Comparison of ENCODE assay signal across 8 cellular contexts in the genomic region with DNA sequence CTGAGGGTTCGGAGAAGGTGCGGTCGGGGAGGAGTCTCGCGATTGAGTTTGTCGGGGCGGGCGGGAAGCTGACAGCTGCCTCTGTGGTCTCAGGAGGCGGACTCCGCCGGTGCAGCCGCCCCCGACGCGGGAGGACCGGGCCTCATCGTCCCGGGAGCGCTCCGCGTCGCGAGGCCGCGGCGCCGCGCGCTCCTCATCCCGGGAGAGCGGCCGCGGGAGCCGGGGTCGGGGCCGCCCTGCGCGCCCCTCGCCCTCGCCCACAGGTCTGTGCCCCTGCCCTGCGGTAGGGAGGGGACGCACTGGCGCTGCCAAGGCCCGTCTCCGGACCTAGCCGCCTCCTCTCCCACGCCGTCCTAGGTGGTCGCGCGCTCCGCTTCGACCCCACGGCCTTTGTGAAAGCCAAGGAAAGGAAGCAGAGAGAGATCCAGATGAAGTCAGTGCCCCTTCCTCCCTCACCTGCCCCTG. TPM values are rescaled to one million over a fixed set of nuclear protein-coding genes. Genes with fewer than 3 reads are reported as not detected.
A peak's percentile ranks its signal among the peaks of the same experiment; 100 is the strongest.
DNase-seq lines count a peak whose midpoint lies in the region; ATAC-seq and TF ChIP-seq lines count a peak whose summit lies in the region.

No MANE protein-coding gene starts in this region.

- H3K9ac ChIP-seq in HUES6 (ENCODE audit: low read length): no peak overlapping the region

- no peak for DNase-seq in BJ (ENCODE audit: low read depth)
- peak; percentile 33 for DNase-seq in activated T-helper 2 cell treated with anti-CD3 and anti-CD28 coated beads, Interferon-gamma antibody, Interleukin-2, Interleukin-4, amounts not matched to agents 10 μg/mL and 5 μg/mL and 100 μg/mL, durations not matched to agents 14 hours and 24 hours and 36 hours (ENCODE audit: low spot score)
- DNase-seq in glutamatergic neuron: peak; percentile 43
- DNase-seq in retinal pigment epithelial cell (ENCODE audit: low read depth): no peak
- DNase-seq in KBM-7: no peak
- DNase-seq in ureter (ENCODE audit: low spot score): no peak

- H3K4me1 Mint-ChIP-seq in activated T-helper 2 cell treated with anti-CD3 and anti-CD28 coated beads, Interferon-gamma antibody, Interleukin-2, Interleukin-4, amounts not matched to agents 10 μg/mL and 5 μg/mL and 100 μg/mL, durations not matched to agents 14 hours and 24 hours and 36 hours (ENCODE audit: low read depth): peaks cover 12% of the 10 kb centered on the region
- H3K4me1 Mint-ChIP-seq in glutamatergic neuron (ENCODE audit: low read depth, unreplicated experiment): peaks cover 10% of the 10 kb centered on the region

- CTCF ChIA-PET in BJ (lab: Yijun Ruan, JAX): interaction anchor here (0.5 to 1.2 kb wide), 7 partner anchors 10 to 169 kb away, joined by 3 to 6 read pairs (median 4); no protein-coding TSS in a partner anchor

- in situ Hi-C loops in KBM-7 (cut with MboI; ENCODE audit: low pct_unique_long_range_greater_than_20kb, low sequenced_read_pairs): no loop called here

- H3K27me3 Mint-ChIP-seq in activated T-helper 2 cell treated with anti-CD3 and anti-CD28 coated beads, Interferon-gamma antibody, Interleukin-2, Interleukin-4, amounts not matched to agents 10 μg/mL and 5 μg/mL and 100 μg/mL, durations not matched to agents 14 hours and 24 hours and 36 hours (ENCODE audit: low read depth): peaks cover 14% of the 10 kb centered on the region
- H3K27me3 Mint-ChIP-seq in glutamatergic neuron (ENCODE audit: unreplicated experiment): peaks cover 19% of the 10 kb centered on the region

- H3K36me3 ChIP-seq in BJ (ENCODE audit: control insufficient read depth, insufficient read depth, low read length) (peaks cover 1% of the 10 kb centered on the region), HUES6 (ENCODE audit: control insufficient read depth, insufficient read depth, low read length) (0 out of 2 replicates have a peak, but pooled peaks cover 6% of the 10 kb centered on the region)

- H3K27ac ChIP-seq in HUES6 (ENCODE audit: low read depth, low read length): no peak overlapping the region

- H3K4me1 ChIP-seq in HUES6 (ENCODE audit: control insufficient read depth, insufficient read depth, low read length): peaks cover 17% of the 10 kb centered on the region

- H3K9me3 ChIP-seq in HUES6 (ENCODE audit: control insufficient read depth, insufficient read depth, low read depth, low read length): no peaks in the 10 kb centered on the region

- H3K9me3 Mint-ChIP-seq in activated T-helper 2 cell treated with anti-CD3 and anti-CD28 coated beads, Interferon-gamma antibody, Interleukin-2, Interleukin-4, amounts not matched to agents 10 μg/mL and 5 μg/mL and 100 μg/mL, durations not matched to agents 14 hours and 24 hours and 36 hours: no peaks in the 10 kb centered on the region
- H3K9me3 Mint-ChIP-seq in glutamatergic neuron (ENCODE audit: unreplicated experiment): peaks cover 8% of the 10 kb centered on the region

- H3K27me3 ChIP-seq in BJ (ENCODE audit: control insufficient read depth, insufficient read depth, low read length) (peaks cover 5% of the 10 kb centered on the region), HUES6 (ENCODE audit: control insufficient read depth, insufficient read depth, low read length) (peaks cover 32% of the 10 kb centered on the region)

- intact Hi-C loops in activated T-helper 2 cell treated with anti-CD3 and anti-CD28 coated beads, Interferon-gamma antibody, Interleukin-2, Interleukin-4, amounts not matched to agents 10 μg/mL and 5 μg/mL and 100 μg/mL, durations not matched to agents 14 hours and 24 hours and 36 hours (cut with micrococcal nuclease): loop anchor here (5.0 kb wide), 1 partner anchor 199 kb away; the partner anchor contains the start of gene RSPH6A

- peaks cover 14% of the 10 kb centered on the region for H3K36me3 Mint-ChIP-seq in activated T-helper 2 cell treated with anti-CD3 and anti-CD28 coated beads, Interferon-gamma antibody, Interleukin-2, Interleukin-4, amounts not matched to agents 10 μg/mL and 5 μg/mL and 100 μg/mL, durations not matched to agents 14 hours and 24 hours and 36 hours (ENCODE audit: low read depth)
- H3K36me3 Mint-ChIP-seq in glutamatergic neuron (ENCODE audit: unreplicated experiment): no peaks in the 10 kb centered on the region

- ATAC-seq in HG03521 (IDR thresholded peaks at IDR 0.05; ENCODE audit: unreplicated experiment): no peak

- H3K27ac Mint-ChIP-seq in activated T-helper 2 cell treated with anti-CD3 and anti-CD28 coated beads, Interferon-gamma antibody, Interleukin-2, Interleukin-4, amounts not matched to agents 10 μg/mL and 5 μg/mL and 100 μg/mL, durations not matched to agents 14 hours and 24 hours and 36 hours: peak overlapping the region; percentile 53
- H3K27ac Mint-ChIP-seq in glutamatergic neuron (ENCODE audit: unreplicated experiment): peak overlapping the region; percentile 75

- TF ChIP-seq CTCF in BJ (IDR thresholded peaks at IDR 0.05; ENCODE audit: insufficient read depth, low read depth, low read length) (no peak), glutamatergic neuron (IDR thresholded peaks at IDR 0.05; ENCODE audit: partially characterized antibody, unreplicated experiment) (no peak), retinal pigment epithelial cell (conservative IDR thresholded peaks at IDR 0.05; ENCODE audit: low read depth, low read length) (no peak)

- H3K4me3 ChIP-seq in BJ (ENCODE audit: low read depth, low read length) (peak overlapping the region; percentile 40), HUES6 (ENCODE audit: low read depth, low read length) (peak overlapping the region; percentile 59), retinal pigment epithelial cell (ENCODE audit: low read length) (peak overlapping the region; percentile 55)

- H3K4me3 Mint-ChIP-seq in activated T-helper 2 cell treated with anti-CD3 and anti-CD28 coated beads, Interferon-gamma antibody, Interleukin-2, Interleukin-4, amounts not matched to agents 10 μg/mL and 5 μg/mL and 100 μg/mL, durations not matched to agents 14 hours and 24 hours and 36 hours (ENCODE audit: low read depth): peak overlapping the region; percentile 85
- H3K4me3 Mint-ChIP-seq in glutamatergic neuron (ENCODE audit: unreplicated experiment): peak overlapping the region; percentile 97

- POLR2A ChIA-PET in BJ (lab: Charles Lee): no interaction called here

RNA-seq across cellular contexts. Expression of gene PGLYRP1, which starts 6.9 kb away (rescaled TPM):
- not detected in 2 replicates for polyA plus RNA-seq in BJ (2011; rRNA removed)
- polyA minus RNA-seq in BJ (2011; rRNA and poly(A)+ RNA removed): not detected in 2 replicates
- not detected in 2 replicates for total RNA-seq in activated T-helper 2 cell treated with anti-CD3 and anti-CD28 coated beads, Interferon-gamma antibody, Interleukin-2, Interleukin-4, amounts not matched to agents 10 μg/mL and 5 μg/mL and 100 μg/mL, durations not matched to agents 14 hours and 24 hours and 36 hours
- not detected for total RNA-seq in glutamatergic neuron (ENCODE audit: unreplicated experiment)
- total RNA-seq in ureter: not detected

RNA-seq across cellular contexts. Expression of gene CCDC61, which starts 20.7 kb away (rescaled TPM):
- polyA plus RNA-seq in BJ (2011; rRNA removed): 6.7 and 8.4 TPM in 2 replicates
- 5.9 and 7.1 TPM in 2 replicates for polyA minus RNA-seq in BJ (2011; rRNA and poly(A)+ RNA removed)
- 25.3 and 31.2 TPM in 2 replicates for total RNA-seq in activated T-helper 2 cell treated with anti-CD3 and anti-CD28 coated beads, Interferon-gamma antibody, Interleukin-2, Interleukin-4, amounts not matched to agents 10 μg/mL and 5 μg/mL and 100 μg/mL, durations not matched to agents 14 hours and 24 hours and 36 hours
- total RNA-seq in glutamatergic neuron (ENCODE audit: unreplicated experiment): 33.5 TPM
- 28.8 TPM for total RNA-seq in ureter

RNA-seq across cellular contexts. Expression of gene IGFL4, which starts 24.8 kb away (rescaled TPM):
- polyA plus RNA-seq in BJ (2011; rRNA removed): not detected in 2 replicates
- polyA minus RNA-seq in BJ (2011; rRNA and poly(A)+ RNA removed): not detected in 2 replicates
- not detected in 2 replicates for total RNA-seq in activated T-helper 2 cell treated with anti-CD3 and anti-CD28 coated beads, Interferon-gamma antibody, Interleukin-2, Interleukin-4, amounts not matched to agents 10 μg/mL and 5 μg/mL and 100 μg/mL, durations not matched to agents 14 hours and 24 hours and 36 hours
- total RNA-seq in glutamatergic neuron (ENCODE audit: unreplicated experiment) (0.20 TPM), ureter (not detected)

RNA-seq across cellular contexts. Expression of gene NOVA2, which starts 42.3 kb away (rescaled TPM):
- polyA plus RNA-seq in BJ (2011; rRNA removed): 0.01 TPM in 2 replicates
- under 0.01 and 0.05 TPM in 2 replicates for polyA minus RNA-seq in BJ (2011; rRNA and poly(A)+ RNA removed)
- 0.14 TPM in 1 of 2 replicates, not detected in the other for total RNA-seq in activated T-helper 2 cell treated with anti-CD3 and anti-CD28 coated beads, Interferon-gamma antibody, Interleukin-2, Interleukin-4, amounts not matched to agents 10 μg/mL and 5 μg/mL and 100 μg/mL, durations not matched to agents 14 hours and 24 hours and 36 hours
- total RNA-seq in glutamatergic neuron (ENCODE audit: unreplicated experiment) (163 TPM), ureter (4.4 TPM)

Comparison
In these comparisons a context has a peak if more than half of its experiments do, and no peak if none do; other contexts are left out.
1. DNase-seq: peak in activated T-helper 2 cell treated with anti-CD3 and anti-CD28 coated beads, Interferon-gamma antibody, Interleukin-2, Interleukin-4, amounts not matched to agents 10 μg/mL and 5 μg/mL and 100 μg/mL, durations not matched to agents 14 hours and 24 hours and 36 hours (single experiment) and glutamatergic neuron (single experiment); none in BJ (single experiment), retinal pigment epithelial cell (single experiment), KBM-7 (single experiment) and ureter (single experiment).
2. Peak in every context shown above with its lines, with median percentiles within 50 percentile points of each other: H3K4me3 ChIP-seq.